Comparison of ENCODE assay signal across 8 cellular contexts in genomic region chr9:127771570-127772189, GRCh38. TPM values are rescaled to one million over a fixed set of nuclear protein-coding genes. Genes with fewer than 3 reads are reported as not detected.
DNase-seq lines count a peak whose midpoint lies in the region; ATAC-seq, FAIRE-seq and TF ChIP-seq lines count a peak whose summit lies in the region.

No MANE protein-coding gene starts in this region.

- H3K4me3 ChIP-seq in HCT116 (replicated peaks in 1 of 2; ENCODE audit: low read depth in 1 of 2, low read length in 2 of 2) (peak overlapping the region; percentile 50 to 60), WI38 (ENCODE audit: low read depth, low read length) (peak overlapping the region; percentile 54), gastroesophageal sphincter (peak overlapping the region in 1 of 2 donors; percentile 55), smooth muscle cell (peak overlapping the region; percentile 55)

- ATAC-seq in HCT116, result no peak
- ATAC-seq in gastroesophageal sphincter, result no peak
- no peak for ATAC-seq in HG02981 (IDR thresholded peaks at IDR 0.05; ENCODE audit: unreplicated experiment)
- no peak for ATAC-seq in GM19328 (IDR thresholded peaks at IDR 0.05; ENCODE audit: unreplicated experiment)

- 8 to 16% methylated on average over 3 to 4 of the region's 19 CpGs for WGBS in gastroesophageal sphincter (ENCODE audit: low coverage in 1 of 2), 2 donors
- WGBS in smooth muscle cell (ENCODE audit: low lambda C conversion rate), result 8% methylated on average over 12 of the region's 19 CpGs

- peaks cover 13 to 21% of the 10 kb centered on the region in 2 experiments for H3K4me1 ChIP-seq in HCT116 (ENCODE audit: control insufficient read depth in 1 of 2, insufficient read depth in 2 of 2, low read length in 2 of 2)
- peaks cover 0 to 38% (median 0%) of the 10 kb centered on the region in 3 donors for H3K4me1 ChIP-seq in gastroesophageal sphincter
- peaks cover 8% of the 10 kb centered on the region for H3K4me1 ChIP-seq in smooth muscle cell (ENCODE audit: low read depth)

- no peak for FAIRE-seq in H54 (lab: Jason Lieb, UNC)

- no peak for TF ChIP-seq RAD21 in HCT116 (IDR thresholded peaks at IDR 0.05; ENCODE audit: low read depth)

- TF ChIP-seq CTCF in HCT116 (IDR thresholded peaks at IDR 0.05 in 2 of 3, conservative IDR thresholded peaks at IDR 0.05 in 1 of 3; ENCODE audit: borderline replicate concordance in 1 of 3, insufficient read depth in 1 of 3, low read depth in 2 of 3, low read length in 2 of 3) (no peak), WI38 (IDR thresholded peaks at IDR 0.05; ENCODE audit: low read depth, low read length) (no peak), gastroesophageal sphincter (IDR thresholded peaks at IDR 0.05) (no peak), smooth muscle cell (IDR thresholded peaks at IDR 0.05; ENCODE audit: borderline replicate concordance, insufficient read depth, poor library complexity, severe bottlenecking) (no peak)

- TF ChIP-seq POLR2A in HCT116 (IDR thresholded peaks at IDR 0.05; ENCODE audit: borderline replicate concordance, extremely low read depth, insufficient read depth, insufficient read length), result no peak
- no peak for TF ChIP-seq POLR2A in gastroesophageal sphincter (IDR thresholded peaks at IDR 0.05)
- TF ChIP-seq POLR2A in H54 (IDR thresholded peaks at IDR 0.05; ENCODE audit: low read depth, low read length), result no peak

- H3F3A ChIP-seq in smooth muscle cell (ENCODE audit: low read depth), result no peaks in the 10 kb centered on the region

- H3K9me2 ChIP-seq in HCT116 (ENCODE audit: insufficient read depth), result no peaks in the 10 kb centered on the region

- DNase-seq in HCT116 (ENCODE audit: low read depth, low spot score), result no peak
- DNase-seq in smooth muscle cell (lab: John Stamatoyannopoulos, UW; ENCODE audit: unreplicated experiment), result no peak
- no peak for DNase-seq in H54 (ENCODE audit: insufficient read length, low spot score)
- no peak for DNase-seq in DMS153 treated with DMSO at 0.1 percent for 48 hours (lab: John Stamatoyannopoulos, UW; ENCODE audit: unreplicated experiment)

- POLR2A ChIA-PET in HCT116 (lab: Charles Lee), result interaction anchor here (0.7 to 1.7 kb wide), 7 partner anchors 14 to 152 kb away, joined by 3 to 10 read pairs (median 3); partner anchors contain the start of genes CDK9, ST6GALNAC4 and TOR2A

- CTCF ChIA-PET in HCT116 (lab: Charles Lee), result interaction anchor here (0.8 to 2.2 kb wide), 11 partner anchors 11 to 346 kb away, joined by 3 to 24 read pairs (median 3); partner anchors contain the start of genes CDK9 and TOR2A

- TF ChIP-seq EP300 in gastroesophageal sphincter (IDR thresholded peaks at IDR 0.05), result no peak

- H4K20me1 ChIP-seq in HCT116 (ENCODE audit: insufficient read depth) (no peaks in the 10 kb centered on the region), smooth muscle cell (ENCODE audit: low read depth) (no peaks in the 10 kb centered on the region)

- H3K36me3 ChIP-seq in HCT116 (ENCODE audit: control insufficient read depth in 1 of 2, insufficient read depth in 2 of 2, low read length in 2 of 2) (no peaks in the 10 kb centered on the region), gastroesophageal sphincter (no peaks in the 10 kb centered on the region), smooth muscle cell (ENCODE audit: low read depth) (no peaks in the 10 kb centered on the region)

- H3K9ac ChIP-seq in HCT116 (ENCODE audit: low read length), result peak overlapping the region; percentile 57
- H3K9ac ChIP-seq in smooth muscle cell (ENCODE audit: low read depth), result no peak overlapping the region

- intact Hi-C loops in HCT116 (cut with micrococcal nuclease), result loop anchor here (1.0 kb wide), 1 partner anchor 36 kb away; the partner anchor contains the start of gene TOR2A

- H2AFZ ChIP-seq in HCT116 (ENCODE audit: low read depth, low read length, poor library complexity, severe bottlenecking) (peak overlapping the region; percentile 93), smooth muscle cell (ENCODE audit: low read depth) (peak overlapping the region; percentile 11)

- RAD21 ChIA-PET in HCT116 (lab: Charles Lee; ENCODE audit: low non-redundant PET in 1 of 2, low total read pairs in 2 of 2, uncharacterized antibody in 2 of 2, unreplicated experiment in 2 of 2), result interaction anchor here in 1 of 2 experiments (1.0 kb wide), 1 partner anchor 37 kb away, joined by 4 read pairs; the partner anchor contains the start of gene TOR2A

- peak overlapping the region; percentile 34 for H3K27ac ChIP-seq in HCT116 (ENCODE audit: low read depth, low read length)
- peak overlapping the region in 3 of 4 donors; percentile 58 to 73 (median 71) for H3K27ac ChIP-seq in gastroesophageal sphincter
- no peak overlapping the region for H3K27ac ChIP-seq in smooth muscle cell (ENCODE audit: low read depth)

- H3K9me3 ChIP-seq in HCT116 (ENCODE audit: control insufficient read depth in 1 of 2, insufficient read depth in 1 of 2, low read depth in 1 of 2, low read length in 2 of 2) (no peaks in the 10 kb centered on the region), gastroesophageal sphincter (no peaks in the 10 kb centered on the region), smooth muscle cell (replicated peaks; ENCODE audit: low read depth) (no peaks in the 10 kb centered on the region)

- BruUV-seq in HCT116 (replicated peaks; lab: Mats Ljungman, UMichigan), result no TSS peak

- H3K79me2 ChIP-seq in HCT116 (ENCODE audit: insufficient read depth, low read length) (no peaks in the 10 kb centered on the region), smooth muscle cell (ENCODE audit: low read depth) (no peaks in the 10 kb centered on the region)

- peak overlapping the region; percentile 96 for H3K4me2 ChIP-seq in HCT116 (ENCODE audit: low read length)
- peak overlapping the region; percentile 82 for H3K4me2 ChIP-seq in smooth muscle cell

- no peaks in the 10 kb centered on the region for H3K27me3 ChIP-seq in HCT116 (ENCODE audit: insufficient read depth, low read length)
- peaks cover 10% of the 10 kb centered on the region for H3K27me3 ChIP-seq in gastroesophageal sphincter
- no peaks in the 10 kb centered on the region for H3K27me3 ChIP-seq in smooth muscle cell (ENCODE audit: low read depth)

TF ChIP-seq in HCT116, 20 proteins besides CTCF, POLR2A, EP300 and RAD21:
- TF ChIP-seq TCF7L2 (IDR thresholded peaks at IDR 0.05; ENCODE audit: borderline replicate concordance, extremely low read depth, insufficient read depth, insufficient read length), result no peak
- no peak for TF ChIP-seq POLR2AphosphoS5 (IDR thresholded peaks at IDR 0.05; ENCODE audit: low read depth, low read length)

RNA-seq across cellular contexts. Expression of gene SH2D3C, which starts 6.8 kb away (rescaled TPM):
- total RNA-seq in HCT116 (2021; ENCODE audit: unreplicated experiment), result 1.3 TPM
- 1.3 and 1.4 TPM in 2 replicates for polyA plus RNA-seq in HCT116 (2012)
- 10 to 100 TPM in 1 of 4 donors, 1 to 10 TPM in 3; 6.1 to 12.1 (median 8.5) TPM for total RNA-seq in gastroesophageal sphincter
- 1.5 TPM in 1 of 2 replicates, not detected in the other for total RNA-seq in smooth muscle cell
- polyA plus RNA-seq in smooth muscle cell, result 0.54 and 0.83 TPM in 2 replicates

RNA-seq across cellular contexts. Expression of gene CDK9, which starts 14.2 kb away (rescaled TPM):
- 102 TPM for total RNA-seq in HCT116 (2021; ENCODE audit: unreplicated experiment)
- 73.7 and 74.4 TPM in 2 replicates for polyA plus RNA-seq in HCT116 (2012)
- total RNA-seq in gastroesophageal sphincter, result 10 to 100 TPM; 81.8 to 92.8 (median 86.5) TPM
- 38.2 and 48.0 TPM in 2 replicates for total RNA-seq in smooth muscle cell
- 61.4 and 68.6 TPM in 2 replicates for polyA plus RNA-seq in smooth muscle cell

RNA-seq across cellular contexts. Expression of gene FPGS, which starts 31.0 kb away (rescaled TPM):
- total RNA-seq in HCT116 (2021; ENCODE audit: unreplicated experiment), result 70.6 TPM
- 57.9 and 59.2 TPM in 2 replicates for polyA plus RNA-seq in HCT116 (2012)
- 10 to 100 TPM; 42.5 to 91.4 (median 63.2) TPM for total RNA-seq in gastroesophageal sphincter
- 9.2 and 12.9 TPM in 2 replicates for total RNA-seq in smooth muscle cell
- polyA plus RNA-seq in smooth muscle cell, result 26.2 and 34.9 TPM in 2 replicates

RNA-seq across cellular contexts. Expression of gene TOR2A, which starts 36.6 kb away (rescaled TPM):
- total RNA-seq in HCT116 (2021; ENCODE audit: unreplicated experiment) (12.0 TPM), gastroesophageal sphincter (1 to 10 TPM; 5.9 to 8.9 (median 7.6) TPM), smooth muscle cell (6.5 and 7.3 TPM in 2 replicates)
- 16.3 and 18.4 TPM in 2 replicates for polyA plus RNA-seq in HCT116 (2012)
- 11.5 and 12.3 TPM in 2 replicates for polyA plus RNA-seq in smooth muscle cell

RNA-seq across cellular contexts. Expression of gene TTC16, which starts 55.8 kb away (rescaled TPM):
- total RNA-seq in HCT116 (2021; ENCODE audit: unreplicated experiment), result not detected
- 0.03 TPM in 1 of 2 replicates, not detected in the other for polyA plus RNA-seq in HCT116 (2012)
- total RNA-seq in gastroesophageal sphincter, result not detected
- not detected in 2 replicates for total RNA-seq in smooth muscle cell
- 0.22 TPM in 1 of 2 replicates, not detected in the other for polyA plus RNA-seq in smooth muscle cell
